10 cellular contexts compared by ENCODE assay signal in genomic region chr11:77101043-77101537, GRCh38. TPM values are rescaled to one million over a fixed set of nuclear protein-coding genes. Genes with fewer than 3 reads are reported as not detected.
A peak's percentile ranks its signal among the peaks of the same experiment; 100 is the strongest.
DNase-seq lines count a peak whose midpoint lies in the region; ATAC-seq and TF ChIP-seq lines count a peak whose summit lies in the region.
"Had no signal": no experiment of that assay in that cellular context is flagged by ENCODE, and none has a peak within 500 bp of the region (broad histone marks: within the 10 kb centered on the region; RNA-seq: fewer than 3 reads in every experiment).

No MANE protein-coding gene starts in this region.

- no peaks in the 10 kb centered on the region for H3K27me3 Mint-ChIP-seq in activated CD8-positive, alpha-beta T cell treated with anti-CD3 and anti-CD28 coated beads for 36 hours
- no peaks in the 10 kb centered on the region for H3K27me3 Mint-ChIP-seq in activated T-helper 1 cell treated with anti-CD3 and anti-CD28 coated beads, Interleukin-12 subunit alpha, Interleukin-12 subunit beta, Interleukin-2, Interleukin-4 antibody, amounts not matched to agents 30 ng/mL and 10 ng/mL and 1 ng/mL, durations not matched to agents 14 hours and 24 hours and 36 hours (ENCODE audit: insufficient read depth)

- H4K20me1 ChIP-seq in DOHH2 (ENCODE audit: control insufficient read depth, insufficient read depth, low read depth, low read length) (no peaks in the 10 kb centered on the region), KMS-11 (ENCODE audit: insufficient read depth) (no peaks in the 10 kb centered on the region)

- TF ChIP-seq CTCF in DOHH2 (IDR thresholded peaks at IDR 0.05; ENCODE audit: low read depth, low read length, poor library complexity, severe bottlenecking) (peak; percentile 74), KMS-11 (conservative IDR thresholded peaks at IDR 0.05; ENCODE audit: low read depth, low read length) (peak; percentile 70), lower lobe of right lung (IDR thresholded peaks at IDR 0.05) (peak; percentile 18)
- peak; percentile 48 for TF ChIP-seq CTCF in activated CD8-positive, alpha-beta T cell treated with anti-CD3 and anti-CD28 coated beads for 36 hours (IDR thresholded peaks at IDR 0.05)

- H3K36me3 Mint-ChIP-seq in activated CD8-positive, alpha-beta T cell treated with anti-CD3 and anti-CD28 coated beads for 36 hours (ENCODE audit: low read depth), result no peaks in the 10 kb centered on the region
- no peaks in the 10 kb centered on the region for H3K36me3 Mint-ChIP-seq in activated T-helper 1 cell treated with anti-CD3 and anti-CD28 coated beads, Interleukin-12 subunit alpha, Interleukin-12 subunit beta, Interleukin-2, Interleukin-4 antibody, amounts not matched to agents 30 ng/mL and 10 ng/mL and 1 ng/mL, durations not matched to agents 14 hours and 24 hours and 36 hours (ENCODE audit: low read depth)

- peak; percentile 38 for DNase-seq in activated CD8-positive, alpha-beta T cell treated with anti-CD3 and anti-CD28 coated beads for 36 hours
- peak; percentile 5 for DNase-seq in lower lobe of right lung
- no peak for DNase-seq in NCI-H774 (lab: John Stamatoyannopoulos, UW)
- no peak for DNase-seq in activated T-helper 1 cell treated with anti-CD3 and anti-CD28 coated beads, Interleukin-12 subunit alpha, Interleukin-12 subunit beta, Interleukin-2, Interleukin-4 antibody, amounts not matched to agents 30 ng/mL and 10 ng/mL and 1 ng/mL, durations not matched to agents 14 hours and 24 hours and 36 hours (ENCODE audit: low spot score)

- H3F3A ChIP-seq in DOHH2 (ENCODE audit: control insufficient read depth, insufficient read depth), result no peaks in the 10 kb centered on the region

- ATAC-seq in activated CD8-positive, alpha-beta T cell treated with anti-CD3 and anti-CD28 coated beads for 36 hours, result peak; percentile 49
- no peak for ATAC-seq in lower lobe of right lung
- ATAC-seq in HG02798 (IDR thresholded peaks at IDR 0.05; ENCODE audit: poor library complexity, unreplicated experiment), result no peak
- ATAC-seq in GM18511 (IDR thresholded peaks at IDR 0.05; ENCODE audit: unreplicated experiment), result no peak
- ATAC-seq: right cardiac atrium had no signal

- H3K4me2 ChIP-seq in DOHH2 (ENCODE audit: low read length) (no peak overlapping the region), KMS-11 (no peak overlapping the region)

- no peak overlapping the region for H2AFZ ChIP-seq in KMS-11 (ENCODE audit: low read depth)

- H3K4me1 Mint-ChIP-seq in activated CD8-positive, alpha-beta T cell treated with anti-CD3 and anti-CD28 coated beads for 36 hours (ENCODE audit: low read depth), result no peaks in the 10 kb centered on the region
- no peaks in the 10 kb centered on the region for H3K4me1 Mint-ChIP-seq in activated T-helper 1 cell treated with anti-CD3 and anti-CD28 coated beads, Interleukin-12 subunit alpha, Interleukin-12 subunit beta, Interleukin-2, Interleukin-4 antibody, amounts not matched to agents 30 ng/mL and 10 ng/mL and 1 ng/mL, durations not matched to agents 14 hours and 24 hours and 36 hours (ENCODE audit: low read depth)

- H3K4me3 ChIP-seq in DOHH2 (ENCODE audit: low read length) (no peak overlapping the region), KMS-11 (IDR thresholded peaks at IDR 0.05; ENCODE audit: insufficient read depth, low read depth, low read length) (no peak overlapping the region), lower lobe of right lung (no peak overlapping the region)
- H3K4me3 ChIP-seq: SJSA1 had no signal

- intact Hi-C loops in activated CD8-positive, alpha-beta T cell treated with anti-CD3 and anti-CD28 coated beads for 36 hours (cut with micrococcal nuclease), result no loop called here
- intact Hi-C loops in lower lobe of right lung (cut with DNase I), result no loop called here
- intact Hi-C loops in activated T-helper 1 cell treated with anti-CD3 and anti-CD28 coated beads, Interleukin-12 subunit alpha, Interleukin-12 subunit beta, Interleukin-2, Interleukin-4 antibody, amounts not matched to agents 30 ng/mL and 10 ng/mL and 1 ng/mL, durations not matched to agents 14 hours and 24 hours and 36 hours (cut with micrococcal nuclease), result no loop called here

- no peak overlapping the region for H3K9ac ChIP-seq in KMS-11

- POLR2A ChIA-PET in activated CD8-positive, alpha-beta T cell treated with anti-CD3 and anti-CD28 coated beads for 36 hours (lab: Charles Lee), result no interaction called here

- no peaks in the 10 kb centered on the region for H3K36me3 ChIP-seq in DOHH2 (ENCODE audit: control insufficient read depth, low read length)
- no peaks in the 10 kb centered on the region for H3K36me3 ChIP-seq in KMS-11 (ENCODE audit: insufficient read depth)
- H3K36me3 ChIP-seq in lower lobe of right lung, result no peaks in the 10 kb centered on the region
- H3K36me3 ChIP-seq: SJSA1 had no signal

- CTCF ChIA-PET in activated CD8-positive, alpha-beta T cell treated with anti-CD3 and anti-CD28 coated beads for 36 hours (lab: Charles Lee), result interaction anchor here (0.6 to 1.1 kb wide), 5 partner anchors 9 to 180 kb away, joined by 3 to 7 read pairs (median 4); no protein-coding TSS in a partner anchor

- no peak overlapping the region for H3K27ac ChIP-seq in DOHH2 (ENCODE audit: low read depth, low read length)
- H3K27ac ChIP-seq in KMS-11, result no peak overlapping the region
- H3K27ac ChIP-seq in lower lobe of right lung, result no peak overlapping the region
- H3K27ac ChIP-seq: SJSA1 had no signal

- H3K9me3 ChIP-seq in DOHH2 (ENCODE audit: control insufficient read depth, insufficient read depth, low read length) (no peaks in the 10 kb centered on the region), lower lobe of right lung (no peaks in the 10 kb centered on the region)
- H3K9me3 ChIP-seq: SJSA1 had no signal

- no peak overlapping the region for H3K4me3 Mint-ChIP-seq in activated CD8-positive, alpha-beta T cell treated with anti-CD3 and anti-CD28 coated beads for 36 hours
- H3K4me3 Mint-ChIP-seq in activated T-helper 1 cell treated with anti-CD3 and anti-CD28 coated beads, Interleukin-12 subunit alpha, Interleukin-12 subunit beta, Interleukin-2, Interleukin-4 antibody, amounts not matched to agents 30 ng/mL and 10 ng/mL and 1 ng/mL, durations not matched to agents 14 hours and 24 hours and 36 hours, result no peak overlapping the region

- no peak overlapping the region for H3K27ac Mint-ChIP-seq in activated CD8-positive, alpha-beta T cell treated with anti-CD3 and anti-CD28 coated beads for 36 hours
- H3K27ac Mint-ChIP-seq in activated T-helper 1 cell treated with anti-CD3 and anti-CD28 coated beads, Interleukin-12 subunit alpha, Interleukin-12 subunit beta, Interleukin-2, Interleukin-4 antibody, amounts not matched to agents 30 ng/mL and 10 ng/mL and 1 ng/mL, durations not matched to agents 14 hours and 24 hours and 36 hours, result no peak overlapping the region

- H3K79me2 ChIP-seq in DOHH2 (ENCODE audit: control insufficient read depth, low read length) (no peaks in the 10 kb centered on the region), KMS-11 (ENCODE audit: insufficient read depth, low read depth) (no peaks in the 10 kb centered on the region)

- no peaks in the 10 kb centered on the region for H3K9me3 Mint-ChIP-seq in activated CD8-positive, alpha-beta T cell treated with anti-CD3 and anti-CD28 coated beads for 36 hours
- H3K9me3 Mint-ChIP-seq in activated T-helper 1 cell treated with anti-CD3 and anti-CD28 coated beads, Interleukin-12 subunit alpha, Interleukin-12 subunit beta, Interleukin-2, Interleukin-4 antibody, amounts not matched to agents 30 ng/mL and 10 ng/mL and 1 ng/mL, durations not matched to agents 14 hours and 24 hours and 36 hours, result no peaks in the 10 kb centered on the region

- H3K27me3 ChIP-seq in DOHH2 (ENCODE audit: control insufficient read depth, low read length) (no peaks in the 10 kb centered on the region), KMS-11 (ENCODE audit: insufficient read depth, low read depth) (no peaks in the 10 kb centered on the region; the same call in 1 of the 2 replicates), lower lobe of right lung (ENCODE audit: low read depth) (no peaks in the 10 kb centered on the region)
- H3K27me3 ChIP-seq: SJSA1 had no signal

- H3K9me2 ChIP-seq in DOHH2 (replicated peaks; ENCODE audit: control insufficient read depth, low read length), result no peaks in the 10 kb centered on the region

- no peaks in the 10 kb centered on the region for H3K4me1 ChIP-seq in DOHH2 (ENCODE audit: control insufficient read depth, low read length)
- H3K4me1 ChIP-seq in KMS-11 (ENCODE audit: low read depth, poor library complexity, severe bottlenecking), result no peaks in the 10 kb centered on the region
- no peaks in the 10 kb centered on the region for H3K4me1 ChIP-seq in lower lobe of right lung
- H3K4me1 ChIP-seq: SJSA1 had no signal

RNA-seq across cellular contexts. Expression of gene OMP, which starts 1.6 kb away (rescaled TPM):
- not detected for total RNA-seq in activated CD8-positive, alpha-beta T cell treated with anti-CD3 and anti-CD28 coated beads for 36 hours
- not detected for total RNA-seq in lower lobe of right lung
- total RNA-seq in activated T-helper 1 cell treated with anti-CD3 and anti-CD28 coated beads, Interleukin-12 subunit alpha, Interleukin-12 subunit beta, Interleukin-2, Interleukin-4 antibody, amounts not matched to agents 30 ng/mL and 10 ng/mL and 1 ng/mL, durations not matched to agents 14 hours and 24 hours and 36 hours, result not detected in 2 replicates
- total RNA-seq: right cardiac atrium, SJSA1 had no signal

RNA-seq across cellular contexts. Expression of gene MYO7A, which starts 27.0 kb away (rescaled TPM):
- total RNA-seq in activated CD8-positive, alpha-beta T cell treated with anti-CD3 and anti-CD28 coated beads for 36 hours, result under 1 TPM; 0.09 to 0.14 TPM
- 5.5 TPM for total RNA-seq in lower lobe of right lung
- 0.07 and 0.29 TPM in 2 replicates for total RNA-seq in activated T-helper 1 cell treated with anti-CD3 and anti-CD28 coated beads, Interleukin-12 subunit alpha, Interleukin-12 subunit beta, Interleukin-2, Interleukin-4 antibody, amounts not matched to agents 30 ng/mL and 10 ng/mL and 1 ng/mL, durations not matched to agents 14 hours and 24 hours and 36 hours
- total RNA-seq: SJSA1 had no signal

RNA-seq across cellular contexts. Expression of gene CAPN5, which starts 34.3 kb away (rescaled TPM):
- 1 to 10 TPM; 1.6 to 2.2 TPM for total RNA-seq in activated CD8-positive, alpha-beta T cell treated with anti-CD3 and anti-CD28 coated beads for 36 hours
- total RNA-seq in lower lobe of right lung, result 7.2 TPM
- total RNA-seq in activated T-helper 1 cell treated with anti-CD3 and anti-CD28 coated beads, Interleukin-12 subunit alpha, Interleukin-12 subunit beta, Interleukin-2, Interleukin-4 antibody, amounts not matched to agents 30 ng/mL and 10 ng/mL and 1 ng/mL, durations not matched to agents 14 hours and 24 hours and 36 hours, result 0.10 and 0.32 TPM in 2 replicates

Comparison
In these comparisons a context has a peak if more than half of its experiments do, and no peak if none do; other contexts are left out.
1. CTCF ChIP-seq: peak in every context shown above with its lines; median percentile 74 in DOHH2; 70 in KMS-11; 48 in activated CD8-positive, alpha-beta T cell treated with anti-CD3 and anti-CD28 coated beads for 36 hours; 18 in lower lobe of right lung.
2. DNase-seq: peak in activated CD8-positive, alpha-beta T cell treated with anti-CD3 and anti-CD28 coated beads for 36 hours (single experiment) and lower lobe of right lung (single experiment); none in NCI-H774 (single experiment) and activated T-helper 1 cell treated with anti-CD3 and anti-CD28 coated beads, Interleukin-12 subunit alpha, Interleukin-12 subunit beta, Interleukin-2, Interleukin-4 antibody, amounts not matched to agents 30 ng/mL and 10 ng/mL and 1 ng/mL, durations not matched to agents 14 hours and 24 hours and 36 hours (single experiment).